Comparison of ENCODE assay signal across 8 cellular contexts in genomic region chr15:41934843-41935242, GRCh38. TPM values are rescaled to one million over a fixed set of nuclear protein-coding genes. Genes with fewer than 3 reads are reported as not detected.
DNase-seq lines count a peak whose midpoint lies in the region; ATAC-seq and TF ChIP-seq lines count a peak whose summit lies in the region.

No MANE protein-coding gene starts in this region.

- ATAC-seq in GM21423 (IDR thresholded peaks at IDR 0.05; ENCODE audit: unreplicated experiment): no peak

- no peak for TF ChIP-seq CTCF in endothelial cell (IDR thresholded peaks at IDR 0.05; ENCODE audit: unreplicated experiment)

- no peaks in the 10 kb centered on the region for H3K9me3 Mint-ChIP-seq in IgD-negative memory B cell
- H3K9me3 Mint-ChIP-seq in activated CD4-positive, alpha-beta memory T cell treated with anti-CD3 and anti-CD28 coated beads for 36 hours: no peaks in the 10 kb centered on the region
- H3K9me3 Mint-ChIP-seq in endothelial cell (ENCODE audit: unreplicated experiment): no peaks in the 10 kb centered on the region

- intact Hi-C loops in activated CD4-positive, alpha-beta memory T cell treated with anti-CD3 and anti-CD28 coated beads for 36 hours (cut with micrococcal nuclease): loop anchor here (1.0 to 10.0 kb wide), 2 partner anchors 245 to 340 kb away; partner anchors contain the start of genes GANC and TMEM87A

- H3K27me3 Mint-ChIP-seq in IgD-negative memory B cell (no peaks in the 10 kb centered on the region), endothelial cell (ENCODE audit: unreplicated experiment) (peaks cover 24% of the 10 kb centered on the region)
- H3K27me3 Mint-ChIP-seq in activated CD4-positive, alpha-beta memory T cell treated with anti-CD3 and anti-CD28 coated beads for 36 hours: no peaks in the 10 kb centered on the region

- peak overlapping the region; percentile 48 to 87 (median 74) for H3K27ac Mint-ChIP-seq in IgD-negative memory B cell
- H3K27ac Mint-ChIP-seq in activated CD4-positive, alpha-beta memory T cell treated with anti-CD3 and anti-CD28 coated beads for 36 hours: peak overlapping the region; percentile 98
- peak overlapping the region; percentile 96 for H3K27ac Mint-ChIP-seq in endothelial cell (ENCODE audit: unreplicated experiment)

- H3K36me3 Mint-ChIP-seq in IgD-negative memory B cell (peaks cover 5% of the 10 kb centered on the region), endothelial cell (ENCODE audit: low read depth, unreplicated experiment) (peaks cover 34% of the 10 kb centered on the region)
- peaks cover 16% of the 10 kb centered on the region for H3K36me3 Mint-ChIP-seq in activated CD4-positive, alpha-beta memory T cell treated with anti-CD3 and anti-CD28 coated beads for 36 hours

- CTCF ChIA-PET in activated CD4-positive, alpha-beta memory T cell treated with anti-CD3 and anti-CD28 coated beads for 36 hours (lab: Charles Lee): interaction anchor here (3.0 to 4.3 kb wide), 2 partner anchors 37 to 161 kb away, joined by 29 to 38 read pairs; partner anchors contain the start of genes EHD4 and MAPKBP1

- H3K4me3 Mint-ChIP-seq in IgD-negative memory B cell (peak overlapping the region in 3 of 4 donors; percentile 3 to 88 (median 79)), endothelial cell (ENCODE audit: unreplicated experiment) (peak overlapping the region; percentile 43)
- peak overlapping the region; percentile 46 for H3K4me3 Mint-ChIP-seq in activated CD4-positive, alpha-beta memory T cell treated with anti-CD3 and anti-CD28 coated beads for 36 hours

- DNase-seq in activated CD4-positive, alpha-beta memory T cell treated with anti-CD3 and anti-CD28 coated beads for 36 hours: peak; percentile 87
- DNase-seq in endothelial cell (ENCODE audit: low spot score) (no peak), NCI-H524 treated with DMSO at 0.1 percent for 48 hours (lab: John Stamatoyannopoulos, UW) (no peak), NCI-H1436 (lab: John Stamatoyannopoulos, UW) (no peak), NCI-H2029 (lab: John Stamatoyannopoulos, UW) (no peak)
- DNase-seq in stimulated activated CD4-positive, alpha-beta T cell treated with anti-CD3 and anti-CD28 coated beads, Interleukin-1b, Interleukin-23, amount 100 ng/mL, for 24 hours (ENCODE audit: low read depth in 4 of 4, low spot score in 1 of 4): peak in 3 of 4 experiments; percentile 33 to 62 (median 44)

- peaks cover 15 to 24% (median 24%) of the 10 kb centered on the region in 3 donors for H3K4me1 Mint-ChIP-seq in IgD-negative memory B cell
- peaks cover 71% of the 10 kb centered on the region for H3K4me1 Mint-ChIP-seq in activated CD4-positive, alpha-beta memory T cell treated with anti-CD3 and anti-CD28 coated beads for 36 hours (ENCODE audit: low read depth)
- H3K4me1 Mint-ChIP-seq in endothelial cell (ENCODE audit: unreplicated experiment): peaks cover 71% of the 10 kb centered on the region

- POLR2A ChIA-PET in activated CD4-positive, alpha-beta memory T cell treated with anti-CD3 and anti-CD28 coated beads for 36 hours (lab: Charles Lee): interaction anchor here (1.0 to 6.2 kb wide), 3 partner anchors 37 to 173 kb away, joined by 3 to 131 read pairs (median 4); partner anchors contain the start of gene EHD4

RNA-seq across cellular contexts. Expression of gene EHD4, which starts 37.5 kb away (rescaled TPM):
- 3.8 TPM for polyA plus RNA-seq in IgD-negative memory B cell
- total RNA-seq in activated CD4-positive, alpha-beta memory T cell treated with anti-CD3 and anti-CD28 coated beads for 36 hours: 10 to 100 TPM; 43.6 to 45.0 TPM
- total RNA-seq in endothelial cell (ENCODE audit: unreplicated experiment): 64.9 TPM

RNA-seq across cellular contexts. Expression of gene SPTBN5, which starts 41.0 kb away (rescaled TPM):
- polyA plus RNA-seq in IgD-negative memory B cell: not detected
- total RNA-seq in activated CD4-positive, alpha-beta memory T cell treated with anti-CD3 and anti-CD28 coated beads for 36 hours: 1 to 10 TPM in 1 of 2 experiments, under 1 TPM in 1; 0.88 to 1.6 TPM
- total RNA-seq in endothelial cell (ENCODE audit: unreplicated experiment): 9.4 TPM

Comparison
In these comparisons a context has a peak if more than half of its experiments do, and no peak if none do; other contexts are left out.
1. DNase-seq: peak in activated CD4-positive, alpha-beta memory T cell treated with anti-CD3 and anti-CD28 coated beads for 36 hours (single experiment) and stimulated activated CD4-positive, alpha-beta T cell treated with anti-CD3 and anti-CD28 coated beads, Interleukin-1b, Interleukin-23, amount 100 ng/mL, for 24 hours (3 of 4); none in endothelial cell (single experiment), NCI-H524 treated with DMSO at 0.1 percent for 48 hours (single experiment), NCI-H1436 (single experiment) and NCI-H2029 (single experiment).
2. Peak in every context shown above with its lines, with median percentiles within 50 percentile points of each other: H3K27ac Mint-ChIP-seq and H3K4me3 Mint-ChIP-seq.